Comparison of ENCODE assay signal across 1 cellular context in genomic region chr19:11242864-11243797, GRCh38.
TF ChIP-seq lines count a peak whose summit lies in the region.

No MANE protein-coding gene starts in this region.

TF ChIP-seq in HepG2, 621 proteins besides CTCF, POLR2A, EP300 and RAD21 (continued from another document and continues in another):
- TF ChIP-seq, protein P1, sequence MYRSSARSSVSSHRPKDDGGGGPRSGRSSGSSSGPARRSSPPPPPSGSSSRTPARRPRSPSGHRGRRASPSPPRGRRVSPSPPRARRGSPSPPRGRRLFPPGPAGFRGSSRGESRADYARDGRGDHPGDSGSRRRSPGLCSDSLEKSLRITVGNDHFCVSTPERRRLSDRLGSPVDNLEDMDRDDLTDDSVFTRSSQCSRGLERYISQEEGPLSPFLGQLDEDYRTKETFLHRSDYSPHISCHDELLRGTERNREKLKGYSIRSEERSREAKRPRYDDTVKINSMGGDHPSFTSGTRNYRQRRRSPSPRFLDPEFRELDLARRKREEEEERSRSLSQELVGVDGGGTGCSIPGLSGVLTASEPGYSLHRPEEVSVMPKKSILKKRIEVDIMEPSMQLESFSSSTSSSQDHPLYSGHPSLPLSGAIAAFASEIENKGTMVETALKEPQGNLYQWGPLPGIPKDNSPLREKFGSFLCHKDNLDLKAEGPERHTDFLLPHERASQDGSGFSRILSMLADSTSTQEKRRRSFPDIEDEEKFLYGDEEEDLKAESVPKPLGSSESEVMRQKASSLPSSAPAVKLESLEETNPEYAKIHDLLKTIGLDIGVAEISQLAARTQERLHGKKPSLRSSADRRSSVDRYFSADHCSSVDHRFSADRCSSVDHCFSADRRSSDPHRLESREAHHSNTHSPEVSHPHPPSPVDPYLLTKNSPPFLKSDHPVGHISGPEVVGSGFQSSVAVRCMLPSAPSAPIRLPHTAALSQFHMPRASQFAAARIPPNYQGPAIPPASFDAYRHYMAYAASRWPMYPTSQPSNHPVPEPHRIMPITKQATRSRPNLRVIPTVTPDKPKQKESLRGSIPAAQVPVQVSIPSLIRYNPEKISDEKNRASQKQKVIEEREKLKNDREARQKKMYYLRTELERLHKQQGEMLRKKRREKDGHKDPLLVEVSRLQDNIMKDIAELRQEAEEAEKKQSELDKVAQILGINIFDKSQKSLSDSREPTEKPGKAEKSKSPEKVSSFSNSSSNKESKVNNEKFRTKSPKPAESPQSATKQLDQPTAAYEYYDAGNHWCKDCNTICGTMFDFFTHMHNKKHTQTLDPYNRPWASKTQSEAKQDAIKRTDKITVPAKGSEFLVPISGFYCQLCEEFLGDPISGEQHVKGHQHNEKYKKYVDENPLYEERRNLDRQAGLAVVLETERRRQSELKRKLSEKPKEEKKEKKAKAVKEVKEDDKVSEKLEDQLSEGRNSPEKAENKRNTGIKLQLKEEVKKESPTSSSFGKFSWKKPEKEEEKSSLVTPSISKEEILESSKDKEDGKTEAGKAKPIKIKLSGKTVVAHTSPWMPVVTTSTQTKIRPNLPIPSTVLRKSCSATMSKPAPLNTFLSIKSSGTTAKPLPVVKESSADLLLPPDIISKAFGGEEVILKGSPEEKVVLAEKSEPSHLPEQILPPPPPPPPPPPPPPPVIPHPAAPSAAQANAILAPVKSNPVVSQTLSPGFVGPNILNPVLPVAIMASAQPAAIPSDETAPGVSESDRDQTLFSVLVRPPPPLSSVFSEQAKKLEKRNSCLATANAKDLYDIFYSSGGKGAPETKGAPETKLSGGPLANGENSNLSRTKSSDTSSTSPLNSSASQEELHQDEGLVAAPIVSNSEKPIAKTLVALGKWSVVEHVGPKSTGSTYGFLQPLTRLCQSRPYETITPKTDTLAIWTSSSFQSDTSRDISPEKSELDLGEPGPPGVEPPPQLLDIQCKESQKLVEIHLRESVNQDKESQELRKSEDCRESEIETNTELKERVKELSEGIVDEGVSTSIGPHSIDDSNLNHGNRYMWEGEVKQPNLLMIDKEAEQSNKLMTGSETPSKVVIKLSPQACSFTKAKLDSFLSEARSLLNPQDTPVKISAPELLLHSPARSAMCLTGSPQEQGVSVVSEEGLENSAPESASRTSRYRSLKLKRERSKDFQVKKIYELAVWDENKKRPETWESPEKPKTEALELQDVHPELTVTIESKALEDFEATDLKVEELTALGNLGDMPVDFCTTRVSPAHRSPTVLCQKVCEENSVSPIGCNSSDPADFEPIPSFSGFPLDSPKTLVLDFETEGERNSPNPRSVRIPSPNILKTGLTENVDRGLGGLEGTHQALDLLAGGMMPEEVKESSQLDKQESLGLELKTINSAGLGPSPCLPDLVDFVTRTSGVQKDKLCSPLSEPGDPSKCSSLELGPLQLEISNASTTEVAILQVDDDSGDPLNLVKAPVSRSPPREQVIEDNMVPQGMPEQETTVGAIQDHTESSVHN (CRISPR knock-in tag; IDR thresholded peaks at IDR 0.05), result no peak
- TF ChIP-seq ZBTB7B (CRISPR knock-in tag; IDR thresholded peaks at IDR 0.05), result peak; percentile 48; the same call in 1 of the 2 replicates
- no peak for TF ChIP-seq HOXA5 (CRISPR knock-in tag; IDR thresholded peaks at IDR 0.05)
- 0 out of 2 replicates have a peak, but pooled peaks have one; percentile 60 for TF ChIP-seq MEIS1 (CRISPR knock-in tag; IDR thresholded peaks at IDR 0.05; ENCODE audit: borderline replicate concordance)
- no peak for TF ChIP-seq ZBTB21 (CRISPR knock-in tag; IDR thresholded peaks at IDR 0.05)
- no peak for TF ChIP-seq ATRX (CRISPR knock-in tag; IDR thresholded peaks at IDR 0.05; ENCODE audit: borderline replicate concordance)
- no peak for TF ChIP-seq ZMAT3 (CRISPR knock-in tag; conservative IDR thresholded peaks at IDR 0.05)
- TF ChIP-seq LCORL (IDR thresholded peaks at IDR 0.05), result no peak
- TF ChIP-seq LCORL (CRISPR knock-in tag; IDR thresholded peaks at IDR 0.05), result peak; percentile 68
- no peak for TF ChIP-seq ATF7 (IDR thresholded peaks at IDR 0.05)
- no peak for TF ChIP-seq ATF7 (CRISPR knock-in tag; IDR thresholded peaks at IDR 0.05)
- TF ChIP-seq ARID4A (CRISPR knock-in tag; IDR thresholded peaks at IDR 0.05; ENCODE audit: borderline replicate concordance), result peak; percentile 33; the same call in 1 of the 2 replicates
- peak; percentile 55; the same call in 1 of the 2 replicates for TF ChIP-seq ZNF749 (CRISPR knock-in tag; IDR thresholded peaks at IDR 0.05; ENCODE audit: borderline replicate concordance)
- peak; percentile 28; the same call in 1 of the 2 replicates for TF ChIP-seq SALL2 (CRISPR knock-in tag; IDR thresholded peaks at IDR 0.05)
- no peak for TF ChIP-seq HNRNPUL1 (IDR thresholded peaks at IDR 0.05; ENCODE audit: low read depth, low read length)
- TF ChIP-seq SMYD3 (CRISPR knock-in tag; IDR thresholded peaks at IDR 0.05), result no peak
- 0 out of 2 replicates have a peak, but pooled peaks have one; percentile 12 for TF ChIP-seq ZNF160 (CRISPR knock-in tag; IDR thresholded peaks at IDR 0.05)
- TF ChIP-seq, protein P2, sequence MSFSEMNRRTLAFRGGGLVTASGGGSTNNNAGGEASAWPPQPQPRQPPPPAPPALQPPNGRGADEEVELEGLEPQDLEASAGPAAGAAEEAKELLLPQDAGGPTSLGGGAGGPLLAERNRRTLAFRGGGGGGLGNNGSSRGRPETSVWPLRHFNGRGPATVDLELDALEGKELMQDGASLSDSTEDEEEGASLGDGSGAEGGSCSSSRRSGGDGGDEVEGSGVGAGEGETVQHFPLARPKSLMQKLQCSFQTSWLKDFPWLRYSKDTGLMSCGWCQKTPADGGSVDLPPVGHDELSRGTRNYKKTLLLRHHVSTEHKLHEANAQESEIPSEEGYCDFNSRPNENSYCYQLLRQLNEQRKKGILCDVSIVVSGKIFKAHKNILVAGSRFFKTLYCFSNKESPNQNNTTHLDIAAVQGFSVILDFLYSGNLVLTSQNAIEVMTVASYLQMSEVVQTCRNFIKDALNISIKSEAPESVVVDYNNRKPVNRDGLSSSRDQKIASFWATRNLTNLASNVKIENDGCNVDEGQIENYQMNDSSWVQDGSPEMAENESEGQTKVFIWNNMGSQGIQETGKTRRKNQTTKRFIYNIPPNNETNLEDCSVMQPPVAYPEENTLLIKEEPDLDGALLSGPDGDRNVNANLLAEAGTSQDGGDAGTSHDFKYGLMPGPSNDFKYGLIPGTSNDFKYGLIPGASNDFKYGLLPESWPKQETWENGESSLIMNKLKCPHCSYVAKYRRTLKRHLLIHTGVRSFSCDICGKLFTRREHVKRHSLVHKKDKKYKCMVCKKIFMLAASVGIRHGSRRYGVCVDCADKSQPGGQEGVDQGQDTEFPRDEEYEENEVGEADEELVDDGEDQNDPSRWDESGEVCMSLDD (CRISPR knock-in tag; IDR thresholded peaks at IDR 0.05; ENCODE audit: borderline replicate concordance), result 0 out of 2 replicates have a peak, but pooled peaks have one; percentile 45
- peak; percentile 76; the same call in 1 of the 2 replicates for TF ChIP-seq KDM3A (CRISPR knock-in tag; IDR thresholded peaks at IDR 0.05; ENCODE audit: low read depth)
- TF ChIP-seq ZNF724P (CRISPR knock-in tag; IDR thresholded peaks at IDR 0.05; ENCODE audit: borderline replicate concordance), result peak; percentile 29; the same call in 1 of the 2 replicates
- TF ChIP-seq, protein P3, sequence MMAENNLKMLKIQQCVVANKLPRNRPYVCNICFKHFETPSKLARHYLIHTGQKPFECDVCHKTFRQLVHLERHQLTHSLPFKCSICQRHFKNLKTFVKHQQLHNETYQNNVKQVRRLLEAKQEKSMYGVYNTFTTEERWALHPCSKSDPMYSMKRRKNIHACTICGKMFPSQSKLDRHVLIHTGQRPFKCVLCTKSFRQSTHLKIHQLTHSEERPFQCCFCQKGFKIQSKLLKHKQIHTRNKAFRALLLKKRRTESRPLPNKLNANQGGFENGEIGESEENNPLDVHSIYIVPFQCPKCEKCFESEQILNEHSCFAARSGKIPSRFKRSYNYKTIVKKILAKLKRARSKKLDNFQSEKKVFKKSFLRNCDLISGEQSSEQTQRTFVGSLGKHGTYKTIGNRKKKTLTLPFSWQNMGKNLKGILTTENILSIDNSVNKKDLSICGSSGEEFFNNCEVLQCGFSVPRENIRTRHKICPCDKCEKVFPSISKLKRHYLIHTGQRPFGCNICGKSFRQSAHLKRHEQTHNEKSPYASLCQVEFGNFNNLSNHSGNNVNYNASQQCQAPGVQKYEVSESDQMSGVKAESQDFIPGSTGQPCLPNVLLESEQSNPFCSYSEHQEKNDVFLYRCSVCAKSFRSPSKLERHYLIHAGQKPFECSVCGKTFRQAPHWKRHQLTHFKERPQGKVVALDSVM (CRISPR knock-in tag; IDR thresholded peaks at IDR 0.05), result peak; percentile 14; the same call in 1 of the 2 replicates
- peak; percentile 83 for TF ChIP-seq ZNF777 (CRISPR knock-in tag; IDR thresholded peaks at IDR 0.05)
- TF ChIP-seq, protein P4, sequence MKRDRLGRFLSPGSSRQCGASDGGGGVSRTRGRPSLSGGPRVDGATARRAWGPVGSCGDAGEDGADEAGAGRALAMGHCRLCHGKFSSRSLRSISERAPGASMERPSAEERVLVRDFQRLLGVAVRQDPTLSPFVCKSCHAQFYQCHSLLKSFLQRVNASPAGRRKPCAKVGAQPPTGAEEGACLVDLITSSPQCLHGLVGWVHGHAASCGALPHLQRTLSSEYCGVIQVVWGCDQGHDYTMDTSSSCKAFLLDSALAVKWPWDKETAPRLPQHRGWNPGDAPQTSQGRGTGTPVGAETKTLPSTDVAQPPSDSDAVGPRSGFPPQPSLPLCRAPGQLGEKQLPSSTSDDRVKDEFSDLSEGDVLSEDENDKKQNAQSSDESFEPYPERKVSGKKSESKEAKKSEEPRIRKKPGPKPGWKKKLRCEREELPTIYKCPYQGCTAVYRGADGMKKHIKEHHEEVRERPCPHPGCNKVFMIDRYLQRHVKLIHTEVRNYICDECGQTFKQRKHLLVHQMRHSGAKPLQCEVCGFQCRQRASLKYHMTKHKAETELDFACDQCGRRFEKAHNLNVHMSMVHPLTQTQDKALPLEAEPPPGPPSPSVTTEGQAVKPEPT (CRISPR knock-in tag; IDR thresholded peaks at IDR 0.05; ENCODE audit: low read depth), result peak; percentile 61; the same call in 1 of the 2 replicates
- no peak for TF ChIP-seq CERS6 (CRISPR knock-in tag; IDR thresholded peaks at IDR 0.05)
- TF ChIP-seq REPIN1 (CRISPR knock-in tag; IDR thresholded peaks at IDR 0.05; ENCODE audit: borderline replicate concordance, low read depth), result peak; percentile 61; the same call in 1 of the 2 replicates
- TF ChIP-seq SMAD1 (CRISPR knock-in tag; IDR thresholded peaks at IDR 0.05; ENCODE audit: borderline replicate concordance, low read depth), result 0 out of 2 replicates have a peak, but pooled peaks have one; percentile 11
- no peak for TF ChIP-seq SRSF4 (IDR thresholded peaks at IDR 0.05; ENCODE audit: low read depth, low read length, poor library complexity, severe bottlenecking)
- TF ChIP-seq, protein P5, sequence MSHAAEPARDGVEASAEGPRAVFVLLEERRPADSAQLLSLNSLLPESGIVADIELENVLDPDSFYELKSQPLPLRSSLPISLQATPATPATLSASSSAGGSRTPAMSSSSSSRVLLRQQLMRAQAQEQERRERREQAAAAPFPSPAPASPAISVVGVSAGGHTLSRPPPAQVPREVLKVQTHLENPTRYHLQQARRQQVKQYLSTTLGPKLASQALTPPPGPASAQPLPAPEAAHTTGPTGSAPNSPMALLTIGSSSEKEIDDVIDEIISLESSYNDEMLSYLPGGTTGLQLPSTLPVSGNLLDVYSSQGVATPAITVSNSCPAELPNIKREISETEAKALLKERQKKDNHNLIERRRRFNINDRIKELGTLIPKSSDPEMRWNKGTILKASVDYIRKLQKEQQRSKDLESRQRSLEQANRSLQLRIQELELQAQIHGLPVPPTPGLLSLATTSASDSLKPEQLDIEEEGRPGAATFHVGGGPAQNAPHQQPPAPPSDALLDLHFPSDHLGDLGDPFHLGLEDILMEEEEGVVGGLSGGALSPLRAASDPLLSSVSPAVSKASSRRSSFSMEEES (CRISPR knock-in tag; IDR thresholded peaks at IDR 0.05), result 0 out of 2 replicates have a peak, but pooled peaks have one; percentile 10
- no peak for TF ChIP-seq SMAD9 (CRISPR knock-in tag; IDR thresholded peaks at IDR 0.05)
- TF ChIP-seq, protein P6, sequence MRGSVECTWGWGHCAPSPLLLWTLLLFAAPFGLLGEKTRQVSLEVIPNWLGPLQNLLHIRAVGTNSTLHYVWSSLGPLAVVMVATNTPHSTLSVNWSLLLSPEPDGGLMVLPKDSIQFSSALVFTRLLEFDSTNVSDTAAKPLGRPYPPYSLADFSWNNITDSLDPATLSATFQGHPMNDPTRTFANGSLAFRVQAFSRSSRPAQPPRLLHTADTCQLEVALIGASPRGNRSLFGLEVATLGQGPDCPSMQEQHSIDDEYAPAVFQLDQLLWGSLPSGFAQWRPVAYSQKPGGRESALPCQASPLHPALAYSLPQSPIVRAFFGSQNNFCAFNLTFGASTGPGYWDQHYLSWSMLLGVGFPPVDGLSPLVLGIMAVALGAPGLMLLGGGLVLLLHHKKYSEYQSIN (CRISPR knock-in tag; IDR thresholded peaks at IDR 0.05; ENCODE audit: borderline replicate concordance), result no peak
